Comparison of ENCODE assay signal across 2 cellular contexts in the genomic region with DNA sequence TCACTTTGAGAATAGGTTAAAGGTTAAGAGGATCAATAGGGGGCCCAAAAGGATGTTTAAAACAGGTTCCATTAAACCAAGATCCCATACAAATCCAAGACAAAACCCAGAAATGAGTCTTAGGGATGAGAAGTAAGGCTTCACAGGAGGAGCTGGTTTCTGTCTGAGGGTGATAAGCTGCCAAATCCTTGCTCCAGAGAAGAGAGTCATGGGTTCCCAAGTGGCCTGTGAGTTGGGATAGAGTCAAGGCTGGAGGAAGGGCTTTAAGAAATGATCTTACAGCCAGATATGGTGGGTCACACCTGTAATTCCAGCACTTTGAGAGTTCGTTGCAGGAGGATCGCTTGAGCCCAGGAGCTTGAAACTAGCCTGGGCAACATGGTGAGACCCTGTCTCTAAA.
TF ChIP-seq lines count a peak whose summit lies in the region.

No MANE protein-coding gene starts in this region.

TF ChIP-seq in IMR-90, 13 proteins besides CTCF, POLR2A, EP300 and RAD21:
- TF ChIP-seq MAFK (IDR thresholded peaks at IDR 0.05; ENCODE audit: low read depth, low read length) (no peak), MAZ (IDR thresholded peaks at IDR 0.05; ENCODE audit: borderline replicate concordance, low read depth, low read length) (no peak), CEBPB (IDR thresholded peaks at IDR 0.05; ENCODE audit: low read depth, low read length) (no peak), RFX5 (IDR thresholded peaks at IDR 0.05; ENCODE audit: low read depth, low read length) (no peak), RCOR1 (IDR thresholded peaks at IDR 0.05; ENCODE audit: insufficient replicate concordance, low read length) (no peak), NFE2L2 (IDR thresholded peaks at IDR 0.05; ENCODE audit: low read depth, low read length) (no peak)
- TF ChIP-seq, protein P1, sequence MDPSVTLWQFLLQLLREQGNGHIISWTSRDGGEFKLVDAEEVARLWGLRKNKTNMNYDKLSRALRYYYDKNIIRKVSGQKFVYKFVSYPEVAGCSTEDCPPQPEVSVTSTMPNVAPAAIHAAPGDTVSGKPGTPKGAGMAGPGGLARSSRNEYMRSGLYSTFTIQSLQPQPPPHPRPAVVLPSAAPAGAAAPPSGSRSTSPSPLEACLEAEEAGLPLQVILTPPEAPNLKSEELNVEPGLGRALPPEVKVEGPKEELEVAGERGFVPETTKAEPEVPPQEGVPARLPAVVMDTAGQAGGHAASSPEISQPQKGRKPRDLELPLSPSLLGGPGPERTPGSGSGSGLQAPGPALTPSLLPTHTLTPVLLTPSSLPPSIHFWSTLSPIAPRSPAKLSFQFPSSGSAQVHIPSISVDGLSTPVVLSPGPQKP (IDR thresholded peaks at IDR 0.05; ENCODE audit: borderline replicate concordance, low read depth, low read length) = no peak
TF ChIP-seq in IMR-90: peak in this region for 0.

TF ChIP-seq in H1, 55 proteins besides CTCF, POLR2A, EP300 and RAD21:
- TF ChIP-seq KDM1A (IDR thresholded peaks at IDR 0.05; ENCODE audit: borderline replicate concordance, low read length) (no peak), SIRT6 (IDR thresholded peaks at IDR 0.05; ENCODE audit: low read length) (no peak), KDM5A (IDR thresholded peaks at IDR 0.05; ENCODE audit: low read length) (no peak), MAFK (IDR thresholded peaks at IDR 0.05; ENCODE audit: low read depth, low read length) (no peak), GTF2F1 (IDR thresholded peaks at IDR 0.05; ENCODE audit: borderline replicate concordance, low read depth, low read length) (no peak), RFX5 (IDR thresholded peaks at IDR 0.05; ENCODE audit: borderline replicate concordance, low read depth, low read length) (no peak), SUZ12 (IDR thresholded peaks at IDR 0.05; ENCODE audit: low read length) (no peak), NRF1 (IDR thresholded peaks at IDR 0.05; ENCODE audit: low read depth, low read length) (no peak), HDAC2 (IDR thresholded peaks at IDR 0.05; ENCODE audit: borderline replicate concordance in 1 of 2, low read depth in 2 of 2, low read length in 2 of 2) (no peak), CHD1 (IDR thresholded peaks at IDR 0.05; ENCODE audit: low read depth, low read length) (no peak), ASH2L (IDR thresholded peaks at IDR 0.05; ENCODE audit: low read length) (no peak), EGR1 (IDR thresholded peaks at IDR 0.05; ENCODE audit: borderline replicate concordance, low read depth, low read length) (no peak), CHD2 (IDR thresholded peaks at IDR 0.05; ENCODE audit: low read length) (no peak)
